Comparison of ENCODE assay signal across 10 cellular contexts in the genomic region with DNA sequence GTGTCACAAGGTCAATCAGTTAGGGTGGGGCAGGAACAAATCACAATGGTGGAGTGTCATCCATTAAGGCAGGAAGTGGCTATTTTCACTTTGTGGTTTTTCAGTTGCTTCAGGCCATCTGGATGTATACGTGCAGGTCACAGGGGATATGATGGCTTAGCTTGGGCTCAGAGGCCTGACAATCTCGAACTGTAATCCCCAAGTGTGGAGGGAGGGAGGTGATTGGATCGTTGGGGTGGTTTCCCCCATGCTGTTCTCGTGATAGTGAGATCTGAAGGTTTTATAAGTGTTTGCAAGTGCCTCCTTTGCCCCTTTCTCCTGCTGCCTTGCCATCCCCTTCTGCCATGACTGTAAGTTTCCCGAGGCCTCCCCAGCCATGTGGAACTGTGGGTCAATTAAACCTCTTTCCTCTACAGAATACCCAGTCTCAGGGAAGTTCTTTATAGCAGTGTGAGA. TPM values are rescaled to one million over a fixed set of nuclear protein-coding genes. Genes with fewer than 3 reads are reported as not detected.
A peak's percentile ranks its signal among the peaks of the same experiment; 100 is the strongest.
DNase-seq lines count a peak whose midpoint lies in the region; ATAC-seq and TF ChIP-seq lines count a peak whose summit lies in the region.
"Had no signal": no experiment of that assay in that cellular context is flagged by ENCODE, and none has a peak within 500 bp of the region (broad histone marks: within the 10 kb centered on the region; RNA-seq: fewer than 3 reads in every experiment).

No MANE protein-coding gene starts in this region.

- H3K4me3 ChIP-seq in CD8-positive, alpha-beta memory T cell (ENCODE audit: low read length) = no peak overlapping the region
- H3K4me3 ChIP-seq in heart left ventricle (no peak overlapping the region), prostate gland (no peak overlapping the region)

- H3K27ac Mint-ChIP-seq in CD8-positive, alpha-beta memory T cell = peak overlapping the region in 7 of 8 donors; percentile 6 to 82 (median 43)
- peak overlapping the region; percentile 93 for H3K27ac Mint-ChIP-seq in activated B cell treated with CpG ODN at 0.5 μM for 24 hours
- H3K27ac Mint-ChIP-seq: activated naive CD8-positive, alpha-beta T cell had no signal

- no peaks in the 10 kb centered on the region for H3K27me3 ChIP-seq in CD8-positive, alpha-beta memory T cell (ENCODE audit: insufficient read depth, low read length, poor library complexity, severe bottlenecking)
- H3K27me3 ChIP-seq in heart left ventricle = no peaks in the 10 kb centered on the region
- no peaks in the 10 kb centered on the region for H3K27me3 ChIP-seq in prostate gland (replicated peaks; ENCODE audit: insufficient read depth)
- H3K27me3 ChIP-seq: neutrophil had no signal

- POLR2A ChIA-PET in CD8-positive, alpha-beta memory T cell (lab: Charles Lee) = no interaction called here
- POLR2A ChIA-PET in activated B cell treated with CpG ODN at 0.5 μM for 24 hours (lab: Charles Lee) = interaction anchor here (0.7 to 1.7 kb wide), 3 partner anchors 9 to 204 kb away, joined by 3 to 7 read pairs (median 5); no protein-coding TSS in a partner anchor

- 40 to 58% (median 49%) methylated on average over 5 of the region's 5 CpGs for WGBS in heart left ventricle, 4 donors
- 69% methylated on average over 5 of the region's 5 CpGs for WGBS in prostate gland

- CTCF ChIA-PET in CD8-positive, alpha-beta memory T cell (lab: Charles Lee) = no interaction called here
- CTCF ChIA-PET in activated B cell treated with CpG ODN at 0.5 μM for 24 hours (lab: Charles Lee) = no interaction called here

- intact Hi-C loops in activated B cell treated with CpG ODN at 0.5 μM for 24 hours (cut with micrococcal nuclease) = loop anchor here (1.0 to 2.0 kb wide), 3 partner anchors 27 to 816 kb away; partner anchors contain the start of genes PNPLA4 and PUDP
- intact Hi-C loops in heart left ventricle (cut with DNase I) = no loop called here
- intact Hi-C loops in prostate gland (cut with DNase I) = no loop called here

- no peaks in the 10 kb centered on the region for H3K27me3 Mint-ChIP-seq in CD8-positive, alpha-beta memory T cell
- no peaks in the 10 kb centered on the region for H3K27me3 Mint-ChIP-seq in activated B cell treated with CpG ODN at 0.5 μM for 24 hours
- H3K27me3 Mint-ChIP-seq: activated naive CD8-positive, alpha-beta T cell had no signal

- TF ChIP-seq CTCF in activated B cell treated with CpG ODN at 0.5 μM for 24 hours (IDR thresholded peaks at IDR 0.05) (no peak), GM20000 (IDR thresholded peaks at IDR 0.05; ENCODE audit: extremely low read depth, missing control alignments) (no peak), heart left ventricle (IDR thresholded peaks at IDR 0.05) (no peak), prostate gland (IDR thresholded peaks at IDR 0.05) (no peak)

- H3K36me3 Mint-ChIP-seq in CD8-positive, alpha-beta memory T cell = peaks cover under 1 to 14% (median 4%) of the 10 kb centered on the region in 3 donors
- H3K36me3 Mint-ChIP-seq in activated B cell treated with CpG ODN at 0.5 μM for 24 hours (ENCODE audit: low read depth) = peaks cover 6% of the 10 kb centered on the region

- no peak for DNase-seq in CD8-positive, alpha-beta memory T cell
- DNase-seq in activated B cell treated with CpG ODN at 0.5 μM for 24 hours (no peak), GM20000 (ENCODE audit: low spot score) (no peak), NCI-H2107 treated with DMSO at 0.1 percent for 48 hours (lab: John Stamatoyannopoulos, UW; ENCODE audit: unreplicated experiment) (no peak), heart left ventricle (no peak), prostate gland (ENCODE audit: low spot score) (no peak)

- peak; percentile 64 for ATAC-seq in GM19452 (IDR thresholded peaks at IDR 0.05; ENCODE audit: unreplicated experiment)
- peak; percentile 65 for ATAC-seq in HG03354 (IDR thresholded peaks at IDR 0.05; ENCODE audit: poor library complexity, severe bottlenecking, unreplicated experiment)
- peak; percentile 78 for ATAC-seq in activated B cell treated with CpG ODN at 0.5 μM for 24 hours (ENCODE audit: low read depth)
- ATAC-seq in heart left ventricle = no peak

- no peaks in the 10 kb centered on the region for H3K4me1 ChIP-seq in CD8-positive, alpha-beta memory T cell (ENCODE audit: insufficient read depth, low read length)
- H3K4me1 ChIP-seq in heart left ventricle (peaks cover 0 to 25% (median 8%) of the 10 kb centered on the region in 12 donors), prostate gland (replicated peaks) (no peaks in the 10 kb centered on the region)

- H3K9me3 ChIP-seq in CD8-positive, alpha-beta memory T cell (ENCODE audit: low read length) = no peaks in the 10 kb centered on the region
- H3K9me3 ChIP-seq in heart left ventricle (no peaks in the 10 kb centered on the region), prostate gland (no peaks in the 10 kb centered on the region)
- H3K9me3 ChIP-seq: neutrophil had no signal

- H3K9me3 Mint-ChIP-seq in CD8-positive, alpha-beta memory T cell = no peaks in the 10 kb centered on the region
- no peaks in the 10 kb centered on the region for H3K9me3 Mint-ChIP-seq in activated B cell treated with CpG ODN at 0.5 μM for 24 hours

- H3K4me3 Mint-ChIP-seq in CD8-positive, alpha-beta memory T cell = peak overlapping the region in 1 of 7 donors; percentile 37
- H3K4me3 Mint-ChIP-seq in activated B cell treated with CpG ODN at 0.5 μM for 24 hours = peak overlapping the region; percentile 74
- H3K4me3 Mint-ChIP-seq: activated naive CD8-positive, alpha-beta T cell had no signal

- H3K36me3 ChIP-seq in CD8-positive, alpha-beta memory T cell (ENCODE audit: insufficient read depth, low read length) = no peaks in the 10 kb centered on the region
- peaks cover 0 to 3% (median 0%) of the 10 kb centered on the region in 9 donors for H3K36me3 ChIP-seq in heart left ventricle
- H3K36me3 ChIP-seq in prostate gland = no peaks in the 10 kb centered on the region
- H3K36me3 ChIP-seq: neutrophil had no signal

- no peak overlapping the region for H3K27ac ChIP-seq in CD8-positive, alpha-beta memory T cell (ENCODE audit: low read depth, low read length)
- H3K27ac ChIP-seq in heart left ventricle (no peak overlapping the region), prostate gland (no peak overlapping the region)
- H3K27ac ChIP-seq: neutrophil had no signal

- TF ChIP-seq POLR2A in heart left ventricle (IDR thresholded peaks at IDR 0.05) = no peak
- TF ChIP-seq POLR2A in prostate gland (IDR thresholded peaks at IDR 0.05) = no peak

- peaks cover 44 to 68% (median 57%) of the 10 kb centered on the region in 3 donors for H3K4me1 Mint-ChIP-seq in CD8-positive, alpha-beta memory T cell
- H3K4me1 Mint-ChIP-seq in activated B cell treated with CpG ODN at 0.5 μM for 24 hours = peaks cover 44% of the 10 kb centered on the region

RNA-seq across cellular contexts. Expression of gene STS, which starts 36.7 kb away (rescaled TPM):
- 1 to 10 TPM; 1.9 to 2.1 TPM for total RNA-seq in CD8-positive, alpha-beta memory T cell
- 1.7 TPM for polyA plus RNA-seq in CD8-positive, alpha-beta memory T cell
- total RNA-seq in activated B cell treated with CpG ODN at 0.5 μM for 24 hours (3.9 and 4.0 TPM in 2 replicates), heart left ventricle (1 to 10 TPM; 4.9 to 8.6 (median 6.4) TPM), prostate gland (1 to 10 TPM; 9.8 to 10.0 TPM)
- polyA plus RNA-seq in heart left ventricle = 1 to 10 TPM; 1.2 to 4.2 TPM

RNA-seq across cellular contexts. Expression of gene PUDP, which starts 37.1 kb away (rescaled TPM):
- total RNA-seq in CD8-positive, alpha-beta memory T cell = 10 to 100 TPM; 23.2 to 26.2 TPM
- 18.0 TPM for polyA plus RNA-seq in CD8-positive, alpha-beta memory T cell
- total RNA-seq in activated B cell treated with CpG ODN at 0.5 μM for 24 hours (14.0 and 15.0 TPM in 2 replicates), heart left ventricle (10 to 100 TPM; 17.4 to 36.4 (median 26.3) TPM), prostate gland (10 to 100 TPM; 14.8 to 17.6 TPM)
- polyA plus RNA-seq in heart left ventricle = 10 to 100 TPM; 11.2 to 22.8 TPM

Comparison
In these comparisons a context has a peak if more than half of its experiments do, and no peak if none do; other contexts are left out.
1. ATAC-seq: peak in GM19452 (single experiment), HG03354 (single experiment) and activated B cell treated with CpG ODN at 0.5 μM for 24 hours (single experiment); none in heart left ventricle (0 of 4).